Comparison of ENCODE assay signal across 9 cellular contexts in the genomic region with DNA sequence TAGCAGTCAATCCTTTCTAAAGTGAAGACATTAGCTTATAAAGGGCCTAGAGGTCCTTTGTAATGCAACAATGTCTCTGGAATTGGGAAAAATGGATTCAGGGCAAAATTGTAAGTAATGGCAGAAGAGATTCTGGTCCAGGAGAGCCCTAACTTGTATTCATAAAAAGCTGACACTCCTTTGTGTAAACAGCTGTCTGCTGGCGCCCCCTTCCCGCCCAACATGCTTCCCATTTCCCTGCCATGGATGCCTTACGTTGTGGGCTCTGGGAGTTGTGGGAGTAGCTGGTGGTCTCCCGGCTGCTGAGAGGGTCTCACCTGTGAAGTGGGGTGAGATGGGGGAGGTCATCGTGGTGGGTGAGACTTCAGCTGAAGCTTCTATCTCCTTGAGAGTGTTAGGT. TPM values are rescaled to one million over a fixed set of nuclear protein-coding genes. Genes with fewer than 3 reads are reported as not detected.
A peak's percentile ranks its signal among the peaks of the same experiment; 100 is the strongest.
DNase-seq lines count a peak whose midpoint lies in the region; ATAC-seq and TF ChIP-seq lines count a peak whose summit lies in the region.
"Had no signal": no experiment of that assay in that cellular context is flagged by ENCODE, and none has a peak within 500 bp of the region (broad histone marks: within the 10 kb centered on the region; RNA-seq: fewer than 3 reads in every experiment).

No MANE protein-coding gene starts in this region.

- H3K4me2 ChIP-seq in OCI-LY3 (ENCODE audit: low read length) = peak overlapping the region; percentile 86

- intact Hi-C loops in heart right ventricle (cut with DNase I) = loop anchor here in 1 of 10 donors (1.0 kb wide), 1 partner anchor 28 kb away; no protein-coding TSS in a partner anchor

- H3K27me3 ChIP-seq in OCI-LY3 (ENCODE audit: low read depth, low read length) = no peaks in the 10 kb centered on the region
- H3K27me3 ChIP-seq in heart right ventricle = no peaks in the 10 kb centered on the region
- no peaks in the 10 kb centered on the region for H3K27me3 ChIP-seq in SJCRH30

- in situ Hi-C loops in GM13976 (cut with MboI; ENCODE audit: low sequenced_read_pairs, unreplicated experiment) = no loop called here

- H3K79me2 ChIP-seq in OCI-LY3 (ENCODE audit: low read length) = no peaks in the 10 kb centered on the region

- 32 to 40% methylated on average over 5 of the region's 5 CpGs for WGBS in heart right ventricle, 2 donors

- H3K36me3 ChIP-seq in OCI-LY3 (replicated peaks; ENCODE audit: low read depth, low read length) (no peaks in the 10 kb centered on the region), heart right ventricle (peaks cover 0 to 22% (median 5%) of the 10 kb centered on the region in 9 donors), SJCRH30 (peaks cover 11% of the 10 kb centered on the region)

- H3K9me3 ChIP-seq in OCI-LY3 (ENCODE audit: insufficient read depth, low read length) (no peaks in the 10 kb centered on the region), heart right ventricle (peaks cover 0 to 15% (median 0%) of the 10 kb centered on the region in 11 donors), SJCRH30 (replicated peaks) (peaks cover 5% of the 10 kb centered on the region; the same call in 1 of the 2 replicates)

- peak overlapping the region; percentile 76; the same call in 1 of the 2 replicates for H3K9ac ChIP-seq in OCI-LY3 (ENCODE audit: low read length)

- no peaks in the 10 kb centered on the region for H4K20me1 ChIP-seq in OCI-LY3 (ENCODE audit: insufficient read depth, low read length)

- no peak overlapping the region for H2AFZ ChIP-seq in OCI-LY3 (ENCODE audit: low read depth, low read length)

- peak overlapping the region; percentile 70 for H3K4me3 ChIP-seq in OCI-LY3 (ENCODE audit: low read length)
- no peak overlapping the region for H3K4me3 ChIP-seq in heart right ventricle
- H3K4me3 ChIP-seq in SJCRH30 = no peak overlapping the region

- TF ChIP-seq CTCF in GM13976 (IDR thresholded peaks at IDR 0.05; ENCODE audit: borderline replicate concordance, control extremely low read depth, extremely low read depth, insufficient read depth, missing control alignments) = peak; percentile 30
- peak; percentile 49 for TF ChIP-seq CTCF in OCI-LY3 (IDR thresholded peaks at IDR 0.05; ENCODE audit: low read depth, low read length)
- TF ChIP-seq CTCF in heart right ventricle (IDR thresholded peaks at IDR 0.05) = peak in 5 of 9 donors; percentile 25 to 49 (median 47)

- DNase-seq in GM13976 (ENCODE audit: low spot score) (no peak), heart right ventricle (peak; percentile 32 to 37), retina (peak; percentile 37), SJCRH30 (no peak)
- DNase-seq: activated T-cell treated with anti-CD3 and anti-CD28 coated beads, Interleukin-2, amount 50 U/mL, for 1 hour; NCI-H187 had no signal

- peak overlapping the region; percentile 96 for H3K27ac ChIP-seq in OCI-LY3 (ENCODE audit: low read length)
- H3K27ac ChIP-seq in heart right ventricle = peak overlapping the region in 4 of 10 donors; percentile 6 to 84 (median 36)
- no peak overlapping the region for H3K27ac ChIP-seq in SJCRH30

- H3K4me1 ChIP-seq in OCI-LY3 (ENCODE audit: low read length) (peaks cover 33% of the 10 kb centered on the region), heart right ventricle (peaks cover 0 to 35% (median 9%) of the 10 kb centered on the region in 9 donors), SJCRH30 (no peaks in the 10 kb centered on the region)

- no peak for ATAC-seq in heart right ventricle
- ATAC-seq in HG02642 (IDR thresholded peaks at IDR 0.05; ENCODE audit: poor library complexity, unreplicated experiment) = no peak
- no peak for ATAC-seq in HG02759 (IDR thresholded peaks at IDR 0.05; ENCODE audit: unreplicated experiment)

RNA-seq across cellular contexts. Expression of gene ACRBP, which starts 2.3 kb away (rescaled TPM):
- total RNA-seq in heart right ventricle = 1 to 10 TPM in 4 of 10 donors, under 1 TPM in 5, not detected in 1; 0.25 to 4.1 (median 0.79) TPM
- under 1 TPM; 0.29 to 0.43 TPM for polyA plus RNA-seq in heart right ventricle
- total RNA-seq in SJCRH30 (2014; rRNA removed; shearing (Covaris generic)) = 0.28 TPM in 1 of 2 replicates, not detected in the other

RNA-seq across cellular contexts. Expression of gene LPAR5, which starts 9.1 kb away (rescaled TPM):
- total RNA-seq in heart right ventricle = 10 to 100 TPM in 1 of 10 donors, 1 to 10 TPM in 9; 2.1 to 10.0 (median 4.4) TPM
- 1 to 10 TPM; 1.7 to 4.4 TPM for polyA plus RNA-seq in heart right ventricle
- total RNA-seq in SJCRH30 (2014; rRNA removed; shearing (Covaris generic)) = not detected in 2 replicates

RNA-seq across cellular contexts. Expression of gene ING4, which starts 18.0 kb away (rescaled TPM):
- 10 to 100 TPM; 17.7 to 32.5 (median 22.6) TPM for total RNA-seq in heart right ventricle
- polyA plus RNA-seq in heart right ventricle = 10 to 100 TPM; 20.0 to 25.5 TPM
- total RNA-seq in SJCRH30 (2014; rRNA removed; shearing (Covaris generic)) = 25.1 and 28.7 TPM in 2 replicates

RNA-seq across cellular contexts. Expression of gene CHD4, which starts 37.7 kb away (rescaled TPM):
- 100 to 1,000 TPM; 125 to 201 (median 153) TPM for total RNA-seq in heart right ventricle
- polyA plus RNA-seq in heart right ventricle = 100 to 1,000 TPM; 129 to 265 TPM
- total RNA-seq in SJCRH30 (2014; rRNA removed; shearing (Covaris generic)) = 300 and 311 TPM in 2 replicates

RNA-seq across cellular contexts. Expression of gene ZNF384, which starts 44.3 kb away (rescaled TPM):
- total RNA-seq in heart right ventricle = 10 to 100 TPM; 25.1 to 36.0 (median 29.0) TPM
- 10 to 100 TPM; 17.6 to 23.7 TPM for polyA plus RNA-seq in heart right ventricle
- total RNA-seq in SJCRH30 (2014; rRNA removed; shearing (Covaris generic)) = 40.5 and 46.5 TPM in 2 replicates

Comparison
In these comparisons a context has a peak if more than half of its experiments do, and no peak if none do; other contexts are left out.
1. DNase-seq: peak in heart right ventricle (2 of 2) and retina (single experiment); none in GM13976 (single experiment) and SJCRH30 (0 of 2).
2. Peak in every context shown above with its lines, with median percentiles within 50 percentile points of each other: CTCF ChIP-seq.